1 cellular context compared by ENCODE assay signal in genomic region chr12:113299619-113300237, GRCh38.
TF ChIP-seq lines count a peak whose summit lies in the region.

No MANE protein-coding gene starts in this region.

TF ChIP-seq in HepG2, 621 proteins besides CTCF, POLR2A, EP300 and RAD21 (continued from another document and continues in another):
- TF ChIP-seq, protein P1, sequence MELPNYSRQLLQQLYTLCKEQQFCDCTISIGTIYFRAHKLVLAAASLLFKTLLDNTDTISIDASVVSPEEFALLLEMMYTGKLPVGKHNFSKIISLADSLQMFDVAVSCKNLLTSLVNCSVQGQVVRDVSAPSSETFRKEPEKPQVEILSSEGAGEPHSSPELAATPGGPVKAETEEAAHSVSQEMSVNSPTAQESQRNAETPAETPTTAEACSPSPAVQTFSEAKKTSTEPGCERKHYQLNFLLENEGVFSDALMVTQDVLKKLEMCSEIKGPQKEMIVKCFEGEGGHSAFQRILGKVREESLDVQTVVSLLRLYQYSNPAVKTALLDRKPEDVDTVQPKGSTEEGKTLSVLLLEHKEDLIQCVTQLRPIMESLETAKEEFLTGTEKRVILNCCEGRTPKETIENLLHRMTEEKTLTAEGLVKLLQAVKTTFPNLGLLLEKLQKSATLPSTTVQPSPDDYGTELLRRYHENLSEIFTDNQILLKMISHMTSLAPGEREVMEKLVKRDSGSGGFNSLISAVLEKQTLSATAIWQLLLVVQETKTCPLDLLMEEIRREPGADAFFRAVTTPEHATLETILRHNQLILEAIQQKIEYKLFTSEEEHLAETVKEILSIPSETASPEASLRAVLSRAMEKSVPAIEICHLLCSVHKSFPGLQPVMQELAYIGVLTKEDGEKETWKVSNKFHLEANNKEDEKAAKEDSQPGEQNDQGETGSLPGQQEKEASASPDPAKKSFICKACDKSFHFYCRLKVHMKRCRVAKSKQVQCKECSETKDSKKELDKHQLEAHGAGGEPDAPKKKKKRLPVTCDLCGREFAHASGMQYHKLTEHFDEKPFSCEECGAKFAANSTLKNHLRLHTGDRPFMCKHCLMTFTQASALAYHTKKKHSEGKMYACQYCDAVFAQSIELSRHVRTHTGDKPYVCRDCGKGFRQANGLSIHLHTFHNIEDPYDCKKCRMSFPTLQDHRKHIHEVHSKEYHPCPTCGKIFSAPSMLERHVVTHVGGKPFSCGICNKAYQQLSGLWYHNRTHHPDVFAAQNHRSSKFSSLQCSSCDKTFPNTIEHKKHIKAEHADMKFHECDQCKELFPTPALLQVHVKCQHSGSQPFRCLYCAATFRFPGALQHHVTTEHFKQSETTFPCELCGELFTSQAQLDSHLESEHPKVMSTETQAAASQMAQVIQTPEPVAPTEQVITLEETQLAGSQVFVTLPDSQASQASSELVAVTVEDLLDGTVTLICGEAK (IDR thresholded peaks at IDR 0.05): no peak
- TF ChIP-seq, protein P1 (CRISPR knock-in tag; IDR thresholded peaks at IDR 0.05): no peak
- no peak for TF ChIP-seq SMARCE1 (IDR thresholded peaks at IDR 0.05; ENCODE audit: borderline replicate concordance)
- TF ChIP-seq HCFC1 (IDR thresholded peaks at IDR 0.05; ENCODE audit: low read depth, low read length): no peak
- 0 out of 2 replicates have a peak, but pooled peaks have one; percentile 7 for TF ChIP-seq RXRB (CRISPR knock-in tag; IDR thresholded peaks at IDR 0.05; ENCODE audit: borderline replicate concordance)
- no peak for TF ChIP-seq ZBTB38 (CRISPR knock-in tag; IDR thresholded peaks at IDR 0.05)
- no peak for TF ChIP-seq ZNF563 (CRISPR knock-in tag; IDR thresholded peaks at IDR 0.05)
- TF ChIP-seq ZNF674 (CRISPR knock-in tag; IDR thresholded peaks at IDR 0.05; ENCODE audit: low read depth): no peak
- TF ChIP-seq, protein P2, sequence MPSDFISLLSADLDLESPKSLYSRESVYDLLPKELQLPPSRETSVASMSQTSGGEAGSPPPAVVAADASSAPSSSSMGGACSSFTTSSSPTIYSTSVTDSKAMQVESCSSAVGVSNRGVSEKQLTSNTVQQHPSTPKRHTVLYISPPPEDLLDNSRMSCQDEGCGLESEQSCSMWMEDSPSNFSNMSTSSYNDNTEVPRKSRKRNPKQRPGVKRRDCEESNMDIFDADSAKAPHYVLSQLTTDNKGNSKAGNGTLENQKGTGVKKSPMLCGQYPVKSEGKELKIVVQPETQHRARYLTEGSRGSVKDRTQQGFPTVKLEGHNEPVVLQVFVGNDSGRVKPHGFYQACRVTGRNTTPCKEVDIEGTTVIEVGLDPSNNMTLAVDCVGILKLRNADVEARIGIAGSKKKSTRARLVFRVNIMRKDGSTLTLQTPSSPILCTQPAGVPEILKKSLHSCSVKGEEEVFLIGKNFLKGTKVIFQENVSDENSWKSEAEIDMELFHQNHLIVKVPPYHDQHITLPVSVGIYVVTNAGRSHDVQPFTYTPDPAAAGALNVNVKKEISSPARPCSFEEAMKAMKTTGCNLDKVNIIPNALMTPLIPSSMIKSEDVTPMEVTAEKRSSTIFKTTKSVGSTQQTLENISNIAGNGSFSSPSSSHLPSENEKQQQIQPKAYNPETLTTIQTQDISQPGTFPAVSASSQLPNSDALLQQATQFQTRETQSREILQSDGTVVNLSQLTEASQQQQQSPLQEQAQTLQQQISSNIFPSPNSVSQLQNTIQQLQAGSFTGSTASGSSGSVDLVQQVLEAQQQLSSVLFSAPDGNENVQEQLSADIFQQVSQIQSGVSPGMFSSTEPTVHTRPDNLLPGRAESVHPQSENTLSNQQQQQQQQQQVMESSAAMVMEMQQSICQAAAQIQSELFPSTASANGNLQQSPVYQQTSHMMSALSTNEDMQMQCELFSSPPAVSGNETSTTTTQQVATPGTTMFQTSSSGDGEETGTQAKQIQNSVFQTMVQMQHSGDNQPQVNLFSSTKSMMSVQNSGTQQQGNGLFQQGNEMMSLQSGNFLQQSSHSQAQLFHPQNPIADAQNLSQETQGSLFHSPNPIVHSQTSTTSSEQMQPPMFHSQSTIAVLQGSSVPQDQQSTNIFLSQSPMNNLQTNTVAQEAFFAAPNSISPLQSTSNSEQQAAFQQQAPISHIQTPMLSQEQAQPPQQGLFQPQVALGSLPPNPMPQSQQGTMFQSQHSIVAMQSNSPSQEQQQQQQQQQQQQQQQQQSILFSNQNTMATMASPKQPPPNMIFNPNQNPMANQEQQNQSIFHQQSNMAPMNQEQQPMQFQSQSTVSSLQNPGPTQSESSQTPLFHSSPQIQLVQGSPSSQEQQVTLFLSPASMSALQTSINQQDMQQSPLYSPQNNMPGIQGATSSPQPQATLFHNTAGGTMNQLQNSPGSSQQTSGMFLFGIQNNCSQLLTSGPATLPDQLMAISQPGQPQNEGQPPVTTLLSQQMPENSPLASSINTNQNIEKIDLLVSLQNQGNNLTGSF (CRISPR knock-in tag; IDR thresholded peaks at IDR 0.05): no peak
- no peak for TF ChIP-seq TSC22D2 (CRISPR knock-in tag; IDR thresholded peaks at IDR 0.05; ENCODE audit: borderline replicate concordance)
- no peak for TF ChIP-seq NR3C1 (CRISPR knock-in tag; IDR thresholded peaks at IDR 0.05)
- TF ChIP-seq JUN (CRISPR knock-in tag; IDR thresholded peaks at IDR 0.05): 0 out of 2 replicates have a peak, but pooled peaks have one; percentile 25
- TF ChIP-seq HNRNPUL1 (IDR thresholded peaks at IDR 0.05; ENCODE audit: low read depth, low read length): no peak
- no peak for TF ChIP-seq MLLT10 (CRISPR knock-in tag; IDR thresholded peaks at IDR 0.05)
- no peak for TF ChIP-seq HIVEP1 (CRISPR knock-in tag; IDR thresholded peaks at IDR 0.05)
- no peak for TF ChIP-seq MED13 (CRISPR knock-in tag; IDR thresholded peaks at IDR 0.05)
- TF ChIP-seq ZNF484 (CRISPR knock-in tag; IDR thresholded peaks at IDR 0.05; ENCODE audit: borderline replicate concordance, low read depth): no peak
- TF ChIP-seq XRCC5 (optimal IDR thresholded peaks at IDR 0.05; ENCODE audit: low read length): peak; percentile 41
- TF ChIP-seq ZSCAN5A (CRISPR knock-in tag; IDR thresholded peaks at IDR 0.05; ENCODE audit: borderline replicate concordance): no peak
- no peak for TF ChIP-seq PPARG (CRISPR knock-in tag; conservative IDR thresholded peaks at IDR 0.05)
- 0 out of 2 replicates have a peak, but pooled peaks have one; percentile 18 for TF ChIP-seq SAP130 (CRISPR knock-in tag; IDR thresholded peaks at IDR 0.05; ENCODE audit: low read depth)
- no peak for TF ChIP-seq MIXL1 (CRISPR knock-in tag; IDR thresholded peaks at IDR 0.05)
- TF ChIP-seq ZNF256 (CRISPR knock-in tag; conservative IDR thresholded peaks at IDR 0.05): no peak
- no peak for TF ChIP-seq HIC2 (CRISPR knock-in tag; IDR thresholded peaks at IDR 0.05; ENCODE audit: low read depth)
- no peak for TF ChIP-seq SMAD3 (CRISPR knock-in tag; IDR thresholded peaks at IDR 0.05)
- TF ChIP-seq, protein P3, sequence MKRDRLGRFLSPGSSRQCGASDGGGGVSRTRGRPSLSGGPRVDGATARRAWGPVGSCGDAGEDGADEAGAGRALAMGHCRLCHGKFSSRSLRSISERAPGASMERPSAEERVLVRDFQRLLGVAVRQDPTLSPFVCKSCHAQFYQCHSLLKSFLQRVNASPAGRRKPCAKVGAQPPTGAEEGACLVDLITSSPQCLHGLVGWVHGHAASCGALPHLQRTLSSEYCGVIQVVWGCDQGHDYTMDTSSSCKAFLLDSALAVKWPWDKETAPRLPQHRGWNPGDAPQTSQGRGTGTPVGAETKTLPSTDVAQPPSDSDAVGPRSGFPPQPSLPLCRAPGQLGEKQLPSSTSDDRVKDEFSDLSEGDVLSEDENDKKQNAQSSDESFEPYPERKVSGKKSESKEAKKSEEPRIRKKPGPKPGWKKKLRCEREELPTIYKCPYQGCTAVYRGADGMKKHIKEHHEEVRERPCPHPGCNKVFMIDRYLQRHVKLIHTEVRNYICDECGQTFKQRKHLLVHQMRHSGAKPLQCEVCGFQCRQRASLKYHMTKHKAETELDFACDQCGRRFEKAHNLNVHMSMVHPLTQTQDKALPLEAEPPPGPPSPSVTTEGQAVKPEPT (CRISPR knock-in tag; IDR thresholded peaks at IDR 0.05; ENCODE audit: low read depth): no peak
- no peak for TF ChIP-seq ZNF766 (CRISPR knock-in tag; IDR thresholded peaks at IDR 0.05; ENCODE audit: borderline replicate concordance)
- TF ChIP-seq RAD51 (IDR thresholded peaks at IDR 0.05; ENCODE audit: borderline replicate concordance): no peak
- no peak for TF ChIP-seq TARDBP (CRISPR knock-in tag; IDR thresholded peaks at IDR 0.05)
- TF ChIP-seq, protein P4, sequence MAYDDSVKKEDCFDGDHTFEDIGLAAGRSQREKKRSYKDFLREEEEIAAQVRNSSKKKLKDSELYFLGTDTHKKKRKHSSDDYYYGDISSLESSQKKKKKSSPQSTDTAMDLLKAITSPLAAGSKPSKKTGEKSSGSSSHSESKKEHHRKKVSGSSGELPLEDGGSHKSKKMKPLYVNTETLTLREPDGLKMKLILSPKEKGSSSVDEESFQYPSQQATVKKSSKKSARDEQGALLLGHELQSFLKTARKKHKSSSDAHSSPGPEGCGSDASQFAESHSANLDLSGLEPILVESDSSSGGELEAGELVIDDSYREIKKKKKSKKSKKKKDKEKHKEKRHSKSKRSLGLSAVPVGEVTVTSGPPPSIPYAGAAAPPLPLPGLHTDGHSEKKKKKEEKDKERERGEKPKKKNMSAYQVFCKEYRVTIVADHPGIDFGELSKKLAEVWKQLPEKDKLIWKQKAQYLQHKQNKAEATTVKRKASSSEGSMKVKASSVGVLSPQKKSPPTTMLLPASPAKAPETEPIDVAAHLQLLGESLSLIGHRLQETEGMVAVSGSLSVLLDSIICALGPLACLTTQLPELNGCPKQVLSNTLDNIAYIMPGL (CRISPR knock-in tag; IDR thresholded peaks at IDR 0.05; ENCODE audit: borderline replicate concordance in 1 of 2, low read depth in 1 of 2): no peak
- no peak for TF ChIP-seq FOXJ3 (CRISPR knock-in tag; IDR thresholded peaks at IDR 0.05; ENCODE audit: borderline replicate concordance)
- no peak for TF ChIP-seq ZNF335 (CRISPR knock-in tag; IDR thresholded peaks at IDR 0.05)
- TF ChIP-seq, protein P5, sequence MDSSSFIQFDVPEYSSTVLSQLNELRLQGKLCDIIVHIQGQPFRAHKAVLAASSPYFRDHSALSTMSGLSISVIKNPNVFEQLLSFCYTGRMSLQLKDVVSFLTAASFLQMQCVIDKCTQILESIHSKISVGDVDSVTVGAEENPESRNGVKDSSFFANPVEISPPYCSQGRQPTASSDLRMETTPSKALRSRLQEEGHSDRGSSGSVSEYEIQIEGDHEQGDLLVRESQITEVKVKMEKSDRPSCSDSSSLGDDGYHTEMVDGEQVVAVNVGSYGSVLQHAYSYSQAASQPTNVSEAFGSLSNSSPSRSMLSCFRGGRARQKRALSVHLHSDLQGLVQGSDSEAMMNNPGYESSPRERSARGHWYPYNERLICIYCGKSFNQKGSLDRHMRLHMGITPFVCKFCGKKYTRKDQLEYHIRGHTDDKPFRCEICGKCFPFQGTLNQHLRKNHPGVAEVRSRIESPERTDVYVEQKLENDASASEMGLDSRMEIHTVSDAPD (CRISPR knock-in tag; IDR thresholded peaks at IDR 0.05): no peak
